Comparison of ENCODE assay signal across 8 cellular contexts in the genomic region with DNA sequence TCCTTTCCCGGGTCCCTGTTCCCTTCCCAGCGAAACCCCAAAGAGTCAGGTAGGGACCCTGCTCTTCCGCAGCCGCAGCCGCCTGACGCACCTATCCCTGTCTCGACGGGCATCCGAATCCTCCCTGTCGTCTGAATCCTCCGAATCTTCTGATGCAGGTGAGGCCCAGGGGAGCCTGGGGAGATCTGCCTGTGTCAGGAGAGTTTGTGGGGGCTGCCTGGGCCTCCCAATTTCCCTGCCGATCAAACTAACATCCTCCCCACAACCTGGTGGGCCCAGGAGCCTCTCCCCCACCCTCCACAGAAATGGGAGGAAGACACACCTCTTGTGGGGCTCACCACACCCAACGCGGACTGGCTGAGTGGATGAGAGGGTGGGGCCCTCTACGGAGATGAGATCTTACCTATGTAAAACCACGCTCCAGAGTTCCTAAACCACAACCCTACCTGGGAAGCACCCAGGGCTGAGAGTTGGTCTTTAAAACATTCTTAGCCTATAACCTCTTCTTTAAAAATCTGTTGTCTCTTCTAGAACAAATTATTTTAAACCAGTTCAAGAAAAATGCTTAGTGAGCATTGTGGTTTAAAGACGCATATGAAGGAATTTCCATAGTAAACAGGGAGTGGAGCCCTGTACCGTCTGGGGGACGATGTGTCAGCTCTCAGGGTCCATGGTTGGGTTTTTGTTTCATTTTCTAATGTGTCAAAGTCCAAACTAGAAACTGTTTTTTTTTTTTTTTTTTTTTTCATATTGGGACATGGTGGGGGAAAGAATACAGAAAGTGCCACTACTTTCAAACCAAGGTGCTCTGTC. TPM values are rescaled to one million over a fixed set of nuclear protein-coding genes. Genes with fewer than 3 reads are reported as not detected.
DNase-seq lines count a peak whose midpoint lies in the region; TF ChIP-seq lines count a peak whose summit lies in the region.

No MANE protein-coding gene starts in this region.

- DNase-seq in activated gamma-delta T cell treated with Interleukin-2 at 50 U/mL for 16 hours, result peak; percentile 50
- no peak for DNase-seq in activated gamma-delta T cell (lab: John Stamatoyannopoulos, UW)
- peak; percentile 61 for DNase-seq in epithelial cell of esophagus (ENCODE audit: low read depth)
- DNase-seq in hippocampal formation (lab: John Stamatoyannopoulos, UW), result no peak
- no peak for DNase-seq in GM03348 (ENCODE audit: low spot score)
- no peak for DNase-seq in WERI-Rb-1

- no peaks in the 10 kb centered on the region for H3K27me3 ChIP-seq in SU-DHL-6 (ENCODE audit: low read length)
- H3K27me3 ChIP-seq in skeletal muscle satellite cell (ENCODE audit: control insufficient read depth, insufficient read depth, low read length), result no peaks in the 10 kb centered on the region
- H3K27me3 ChIP-seq in WERI-Rb-1 (ENCODE audit: insufficient read depth, low read depth, severe bottlenecking), result no peaks in the 10 kb centered on the region

- H3K9ac ChIP-seq in SU-DHL-6 (ENCODE audit: low read length) (peak overlapping the region; percentile 80; the same call in 1 of the 2 replicates), skeletal muscle satellite cell (ENCODE audit: low read depth, low read length) (peak overlapping the region; percentile 84)

- H3K4me2 ChIP-seq in SU-DHL-6 (ENCODE audit: low read depth, low read length, poor library complexity, severe bottlenecking) (peak overlapping the region; percentile 92), skeletal muscle satellite cell (ENCODE audit: low read length) (peak overlapping the region; percentile 94)

- no peaks in the 10 kb centered on the region for H3F3A ChIP-seq in SU-DHL-6 (ENCODE audit: insufficient read depth)

- H3K9me3 ChIP-seq in SU-DHL-6 (ENCODE audit: insufficient read depth, low read length), result no peaks in the 10 kb centered on the region
- no peaks in the 10 kb centered on the region for H3K9me3 ChIP-seq in skeletal muscle satellite cell (replicated peaks; ENCODE audit: low read length)
- no peaks in the 10 kb centered on the region for H3K9me3 ChIP-seq in WERI-Rb-1 (ENCODE audit: severe bottlenecking)

- no peaks in the 10 kb centered on the region for H3K9me2 ChIP-seq in SU-DHL-6 (replicated peaks; ENCODE audit: insufficient read depth, low read length)

- H3K4me3 ChIP-seq in SU-DHL-6 (ENCODE audit: insufficient read depth, low read length, poor library complexity, severe bottlenecking), result peak overlapping the region; percentile 72
- H3K4me3 ChIP-seq in epithelial cell of esophagus (ENCODE audit: low read length), result peak overlapping the region; percentile 66
- peak overlapping the region; percentile 70 for H3K4me3 ChIP-seq in skeletal muscle satellite cell (ENCODE audit: low read length)
- no peak overlapping the region for H3K4me3 ChIP-seq in WERI-Rb-1 (ENCODE audit: low read depth, low read length)

- H2AFZ ChIP-seq in SU-DHL-6 (ENCODE audit: low read depth, low read length, severe bottlenecking), result no peak overlapping the region

- H3K79me2 ChIP-seq in SU-DHL-6 (ENCODE audit: insufficient read depth, low read length), result peaks cover 12% of the 10 kb centered on the region

- H3K4me1 ChIP-seq in skeletal muscle satellite cell (ENCODE audit: control insufficient read depth, insufficient read depth, low read length), result peaks cover 34% of the 10 kb centered on the region

- H3K27ac ChIP-seq in SU-DHL-6 (ENCODE audit: low read depth, low read length) (no peak overlapping the region), WERI-Rb-1 (no peak overlapping the region)

- H3K36me3 ChIP-seq in SU-DHL-6 (ENCODE audit: low read length) (no peaks in the 10 kb centered on the region), skeletal muscle satellite cell (ENCODE audit: insufficient read depth, low read length) (peaks cover 52% of the 10 kb centered on the region), WERI-Rb-1 (peaks cover 38% of the 10 kb centered on the region)

- TF ChIP-seq CTCF in SU-DHL-6 (IDR thresholded peaks at IDR 0.05; ENCODE audit: insufficient read depth, low read length, poor library complexity, severe bottlenecking) (no peak), epithelial cell of esophagus (IDR thresholded peaks at IDR 0.05; ENCODE audit: insufficient read depth, low read depth, low read length, missing control alignments) (no peak), WERI-Rb-1 (IDR thresholded peaks at IDR 0.05; ENCODE audit: low read depth, low read length) (no peak)

- no peaks in the 10 kb centered on the region for H4K20me1 ChIP-seq in SU-DHL-6 (ENCODE audit: low read depth, low read length)

RNA-seq across cellular contexts. Expression of a gene that starts 1.7 kb away (rescaled TPM):
- 26.6 and 32.2 TPM in 2 replicates for total RNA-seq in skeletal muscle satellite cell (2012; rRNA removed)

RNA-seq across cellular contexts. Expression of a gene that starts 11.3 kb away (rescaled TPM):
- total RNA-seq in skeletal muscle satellite cell (2012; rRNA removed), result 125 and 146 TPM in 2 replicates

RNA-seq across cellular contexts. Expression of a gene that starts 16.6 kb away (rescaled TPM):
- total RNA-seq in skeletal muscle satellite cell (2012; rRNA removed), result not detected in 2 replicates

RNA-seq across cellular contexts. Expression of a gene that starts 22.5 kb away (rescaled TPM):
- 20.5 and 22.1 TPM in 2 replicates for total RNA-seq in skeletal muscle satellite cell (2012; rRNA removed)

RNA-seq across cellular contexts. Expression of a gene that starts 30.2 kb away (rescaled TPM):
- 43.9 and 63.1 TPM in 2 replicates for total RNA-seq in skeletal muscle satellite cell (2012; rRNA removed)

Comparison
In these comparisons a context has a peak if more than half of its experiments do, and no peak if none do; other contexts are left out.
1. DNase-seq: peak in activated gamma-delta T cell treated with Interleukin-2 at 50 U/mL for 16 hours (single experiment) and epithelial cell of esophagus (single experiment); none in activated gamma-delta T cell (single experiment), hippocampal formation (0 of 2), GM03348 (single experiment) and WERI-Rb-1 (single experiment).